Comparison of ENCODE assay signal across 20 cellular contexts in the genomic region with DNA sequence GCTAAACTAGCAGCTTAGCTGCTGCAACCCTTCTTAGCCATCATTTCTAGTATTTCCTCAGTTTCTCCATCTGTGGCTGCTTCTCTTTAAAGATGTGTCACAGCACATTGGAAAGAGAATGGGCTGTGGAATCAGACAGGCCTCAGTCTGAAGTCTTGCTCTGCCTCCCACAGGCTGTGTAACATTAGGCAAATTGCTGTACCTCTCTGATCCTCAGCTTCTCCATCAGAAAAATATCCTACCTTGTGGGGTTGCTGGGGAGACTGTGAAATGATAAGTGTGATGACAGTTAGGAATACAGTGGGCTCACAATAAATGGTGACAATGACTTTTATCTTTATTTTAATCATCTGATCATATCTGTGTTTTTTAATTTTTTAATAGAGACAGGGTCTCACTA.
"Had no signal": no experiment of that assay in that cellular context is flagged by ENCODE, and none has a peak within 500 bp of the region (broad histone marks: within the 10 kb centered on the region; RNA-seq: fewer than 3 reads in every experiment).

No MANE protein-coding gene starts in this region.

- DNase-seq: Karpas-422, KG1, MG63, NCI-H1092, NCI-H1105 treated with DMSO at 0.1 percent for 48 hours, NCI-H1417 treated with DMSO at 0.1 percent for 48 hours, NCI-H146, NCI-H1694 treated with DMSO at 0.1 percent for 48 hours, NCI-H1930, NCI-H2081, NCI-H2107, NCI-H2227 treated with DMSO at 0.1 percent for 48 hours, NCI-H446, NCI-H510A, NCI-H524 treated with DMSO at 0.1 percent for 48 hours, NCI-H69, NCI-H774, RPMI8226, SHP77, SK-N-SH had no signal

- H3K4me3 ChIP-seq: MG63 had no signal

- H3K9ac ChIP-seq: SK-N-SH had no signal

- H3K27me3 ChIP-seq: MG63 had no signal

- H3K4me2 ChIP-seq: SK-N-SH had no signal

- H3K36me3 ChIP-seq: MG63 had no signal

- H3K9me3 ChIP-seq: MG63, SK-N-SH had no signal
